7 cellular contexts compared by ENCODE assay signal in genomic region chr11:68373810-68374501, GRCh38.
A peak's percentile ranks its signal among the peaks of the same experiment; 100 is the strongest.
DNase-seq lines count a peak whose midpoint lies in the region; ATAC-seq and TF ChIP-seq lines count a peak whose summit lies in the region.

No MANE protein-coding gene starts in this region.

- ATAC-seq in right lobe of liver (peak; percentile 44 to 55 (median 52)), PC-3 (no peak), GM18520 (IDR thresholded peaks at IDR 0.05; ENCODE audit: unreplicated experiment) (no peak)

- no peak overlapping the region for H3K4me3 Mint-ChIP-seq in activated T-cell treated with anti-CD3 and anti-CD28 coated beads, Interleukin-2, amount 50 U/mL, for 24 hours

- TF ChIP-seq CTCF in LNCaP clone FGC (IDR thresholded peaks at IDR 0.05; ENCODE audit: control insufficient read depth, extremely low read depth, insufficient read depth) (no peak), choroid plexus epithelial cell (conservative IDR thresholded peaks at IDR 0.05; ENCODE audit: low read depth, low read length) (no peak), right lobe of liver (IDR thresholded peaks at IDR 0.05) (no peak), PC-3 (conservative IDR thresholded peaks at IDR 0.05; ENCODE audit: low read depth, low read length) (no peak)

- H3K9me2 ChIP-seq in PC-3 (replicated peaks; ENCODE audit: low read length) = no peaks in the 10 kb centered on the region

- no peaks in the 10 kb centered on the region for H3K9me3 Mint-ChIP-seq in activated T-cell treated with anti-CD3 and anti-CD28 coated beads, Interleukin-2, amount 50 U/mL, for 24 hours

- no peak overlapping the region for H3K4me3 ChIP-seq in LNCaP clone FGC (ENCODE audit: low read depth, low read length)
- no peak overlapping the region for H3K4me3 ChIP-seq in choroid plexus epithelial cell (ENCODE audit: low read depth, low read length)
- H3K4me3 ChIP-seq in right lobe of liver = no peak overlapping the region
- H3K4me3 ChIP-seq in PC-3 (ENCODE audit: low read length) = no peak overlapping the region

- POLR2A ChIA-PET in PC-3 (lab: Charles Lee; ENCODE audit: unreplicated experiment) = no interaction called here

- DNase-seq in LNCaP clone FGC (ENCODE audit: low read depth) (peak; percentile 63), choroid plexus epithelial cell (ENCODE audit: low read depth) (peak; percentile 48), right lobe of liver (peak in 2 of 3 donors; percentile 64 to 75), PC-3 (no peak)
- DNase-seq in activated T-cell treated with anti-CD3 and anti-CD28 coated beads, Interleukin-2, amount 50 U/mL, for 24 hours = no peak

- WGBS in right lobe of liver (ENCODE audit: insufficient coverage, low coverage, low lambda C conversion rate, missing lambda C conversion rate) = 14% methylated on average over 17 of the region's 33 CpGs

- H3K4me2 ChIP-seq in PC-3 (ENCODE audit: low read length) = no peak overlapping the region

- H3K79me2 ChIP-seq in PC-3 (ENCODE audit: low read length) = no peaks in the 10 kb centered on the region

- H3K27ac Mint-ChIP-seq in activated T-cell treated with anti-CD3 and anti-CD28 coated beads, Interleukin-2, amount 50 U/mL, for 24 hours = no peak overlapping the region

- H3K9ac ChIP-seq in PC-3 (ENCODE audit: low read length) = no peak overlapping the region

- H3K36me3 ChIP-seq in right lobe of liver (no peaks in the 10 kb centered on the region), PC-3 (ENCODE audit: low read depth, low read length) (peaks cover 13% of the 10 kb centered on the region)

- no TSS peak for BruUV-seq in PC-3 (replicated peaks; lab: Mats Ljungman, UMichigan)

- no peaks in the 10 kb centered on the region for H3K36me3 Mint-ChIP-seq in activated T-cell treated with anti-CD3 and anti-CD28 coated beads, Interleukin-2, amount 50 U/mL, for 24 hours (ENCODE audit: low read depth)

- TF ChIP-seq POLR2A in right lobe of liver (IDR thresholded peaks at IDR 0.05) = no peak

- no peaks in the 10 kb centered on the region for H3K9me3 ChIP-seq in right lobe of liver
- no peaks in the 10 kb centered on the region for H3K9me3 ChIP-seq in PC-3 (ENCODE audit: low read length)

- H3K4me1 ChIP-seq in right lobe of liver (peaks cover 0 to 63% (median 31%) of the 10 kb centered on the region in 4 donors), PC-3 (ENCODE audit: insufficient read depth, low read length) (peaks cover under 1% of the 10 kb centered on the region)

- intact Hi-C loops in right lobe of liver (cut with DNase I) = loop anchor here in 1 of 2 donors (10.0 kb wide), 1 partner anchor 49 kb away; no protein-coding TSS in a partner anchor
- intact Hi-C loops in PC-3 (cut with micrococcal nuclease) = no loop called here

- no peaks in the 10 kb centered on the region for H4K20me1 ChIP-seq in PC-3 (ENCODE audit: low read length)

- no peak overlapping the region for H2AFZ ChIP-seq in PC-3 (ENCODE audit: low read length)

- no peaks in the 10 kb centered on the region for H3K27me3 Mint-ChIP-seq in activated T-cell treated with anti-CD3 and anti-CD28 coated beads, Interleukin-2, amount 50 U/mL, for 24 hours

- H3K4me1 Mint-ChIP-seq in activated T-cell treated with anti-CD3 and anti-CD28 coated beads, Interleukin-2, amount 50 U/mL, for 24 hours (ENCODE audit: low read depth) = no peaks in the 10 kb centered on the region

- H3K27me3 ChIP-seq in right lobe of liver (no peaks in the 10 kb centered on the region), PC-3 (ENCODE audit: low read length) (no peaks in the 10 kb centered on the region)

- CTCF ChIA-PET in PC-3 (lab: Charles Lee) = no interaction called here

- H3K27ac ChIP-seq in right lobe of liver (peak overlapping the region; percentile 66 to 78 (median 68)), temporal lobe (ENCODE audit: low read depth, low read length) (peak overlapping the region; percentile 28), PC-3 (ENCODE audit: low read length) (no peak overlapping the region)

- H3F3A ChIP-seq in PC-3 (ENCODE audit: low read length, unreplicated experiment) = peaks cover under 1% of the 10 kb centered on the region

Comparison
In these comparisons a context has a peak if more than half of its experiments do, and no peak if none do; other contexts are left out.
1. DNase-seq: peak in LNCaP clone FGC (single experiment), choroid plexus epithelial cell (single experiment) and right lobe of liver (2 of 3); none in PC-3 (single experiment) and activated T-cell treated with anti-CD3 and anti-CD28 coated beads, Interleukin-2, amount 50 U/mL, for 24 hours (single experiment).
2. ATAC-seq: peak in right lobe of liver (4 of 4); none in PC-3 (single experiment) and GM18520 (single experiment).